8 cellular contexts compared by ENCODE assay signal in genomic region chr10:69901623-69902505, GRCh38.
A peak's percentile ranks its signal among the peaks of the same experiment; 100 is the strongest.
DNase-seq lines count a peak whose midpoint lies in the region; ATAC-seq and TF ChIP-seq lines count a peak whose summit lies in the region.

No MANE protein-coding gene starts in this region.

- H3K27ac ChIP-seq in colonic mucosa (no peak overlapping the region), lung (ENCODE audit: low read depth in 1 of 2, low read length in 1 of 2) (peak overlapping the region in 1 of 2 donors; percentile 57)

- 54 to 61% methylated on average over 10 of the region's 10 CpGs for WGBS in lung, 2 donors

- peak; percentile 26 for TF ChIP-seq CTCF in GM10248 (IDR thresholded peaks at IDR 0.05; ENCODE audit: control extremely low read depth, extremely low read depth, low read depth, missing control alignments)
- TF ChIP-seq CTCF in colonic mucosa (IDR thresholded peaks at IDR 0.05) = peak; percentile 22
- TF ChIP-seq CTCF in lung (IDR thresholded peaks at IDR 0.05; ENCODE audit: control extremely low read depth, extremely low read depth) = no peak

- POLR2A ChIA-PET in GM10248 (lab: Yijun Ruan, JAX) = no interaction called here

- ATAC-seq in lung (ENCODE audit: insufficient read depth, low FRiP score) (peak; percentile 56), GM19395 (IDR thresholded peaks at IDR 0.05; ENCODE audit: unreplicated experiment) (no peak), HG03442 (IDR thresholded peaks at IDR 0.05; ENCODE audit: unreplicated experiment) (no peak)

- H3K9ac ChIP-seq in colonic mucosa (ENCODE audit: low read depth in 2 of 2, low read length in 2 of 2) = no peak overlapping the region

- CTCF ChIA-PET in GM10248 (lab: Yijun Ruan, JAX) = interaction anchor here (1.3 to 3.8 kb wide), 4 partner anchors 10 to 57 kb away, joined by 3 to 24 read pairs (median 7); no protein-coding TSS in a partner anchor

- H3K4me1 ChIP-seq in colonic mucosa (peaks cover 5% of the 10 kb centered on the region), lung (ENCODE audit: control insufficient read depth in 2 of 2, insufficient read depth in 2 of 2, low read length in 2 of 2) (peaks cover 0 to 8% of the 10 kb centered on the region in 2 donors)

- DNase-seq in AG08395 (ENCODE audit: low spot score) (peak; percentile 91), GM10248 (ENCODE audit: extremely low spot score) (no peak), NCI-H510A treated with DMSO at 0.1 percent for 48 hours (lab: John Stamatoyannopoulos, UW) (peak; percentile 30), colonic mucosa (peak; percentile 65), lung (ENCODE audit: low spot score) (peak; percentile 36), mesenteric fat pad (ENCODE audit: low spot score) (no peak)

- H3K4me3 ChIP-seq in colonic mucosa = no peak overlapping the region
- H3K4me3 ChIP-seq in lung = no peak overlapping the region

- intact Hi-C loops in colonic mucosa (cut with DNase I) = no loop called here

- H3K27me3 ChIP-seq in colonic mucosa (no peaks in the 10 kb centered on the region), lung (ENCODE audit: control insufficient read depth, insufficient read depth) (no peaks in the 10 kb centered on the region)

- H3K9me3 ChIP-seq in colonic mucosa = no peaks in the 10 kb centered on the region
- H3K9me3 ChIP-seq in lung (ENCODE audit: control insufficient read depth in 2 of 2, insufficient read depth in 1 of 2, low read length in 1 of 2) = no peaks in the 10 kb centered on the region

- H3K36me3 ChIP-seq in colonic mucosa (no peaks in the 10 kb centered on the region), lung (ENCODE audit: control insufficient read depth in 2 of 2, insufficient read depth in 2 of 2, low read length in 2 of 2) (no peaks in the 10 kb centered on the region)

Comparison
In these comparisons a context has a peak if more than half of its experiments do, and no peak if none do; other contexts are left out.
1. DNase-seq: peak in AG08395 (single experiment), NCI-H510A treated with DMSO at 0.1 percent for 48 hours (single experiment), colonic mucosa (single experiment) and lung (single experiment); none in GM10248 (single experiment) and mesenteric fat pad (single experiment).